19 cellular contexts compared by ENCODE assay signal in genomic region chr2:170648037-170648436, GRCh38.
DNase-seq lines count a peak whose midpoint lies in the region; ATAC-seq, FAIRE-seq and TF ChIP-seq lines count a peak whose summit lies in the region.
"Had no signal": no experiment of that assay in that cellular context is flagged by ENCODE, and none has a peak within 500 bp of the region (broad histone marks: within the 10 kb centered on the region; RNA-seq: fewer than 3 reads in every experiment).

No MANE protein-coding gene starts in this region.

- H3F3A ChIP-seq in neural progenitor cell (ENCODE audit: low read depth): peaks cover 12% of the 10 kb centered on the region

- in situ Hi-C loops in K562 (cut with MboI): no loop called here

- H3K27ac ChIP-seq in K562 (ENCODE audit: extremely low read depth, low read depth, low read length): no peak overlapping the region
- no peak overlapping the region for H3K27ac ChIP-seq in neural progenitor cell
- H3K27ac ChIP-seq: GM23248 had no signal

- H3K79me2 ChIP-seq in K562 (ENCODE audit: control insufficient read depth, insufficient read depth, low read length) (no peaks in the 10 kb centered on the region), neural progenitor cell (ENCODE audit: low read depth) (no peaks in the 10 kb centered on the region)

- TF ChIP-seq RAD21 in K562 (CRISPR knock-in tag; conservative IDR thresholded peaks at IDR 0.05 in 1 of 2, IDR thresholded peaks at IDR 0.05 in 1 of 2): no peak

- intact Hi-C loops in activated CD4-positive, alpha-beta T cell treated with anti-CD3 and anti-CD28 coated beads, Interleukin-2, amount 10 ng/mL, durations not matched to agents 24 days and 14 days (cut with micrococcal nuclease): no loop called here
- intact Hi-C loops in K562 (cut with micrococcal nuclease): no loop called here

- H3K4me3 ChIP-seq in K562 (no peak overlapping the region), neural progenitor cell (no peak overlapping the region)
- H3K4me3 ChIP-seq: GM23248 had no signal

- no peak overlapping the region for H3K4me3 Mint-ChIP-seq in activated CD4-positive, alpha-beta T cell treated with anti-CD3 and anti-CD28 coated beads, Interleukin-2, amount 10 ng/mL, durations not matched to agents 24 days and 14 days
- H3K4me3 Mint-ChIP-seq in neural progenitor cell: no peak overlapping the region
- H3K4me3 Mint-ChIP-seq: CD4-positive, alpha-beta memory T cell had no signal

- FAIRE-seq in K562 (lab: Jason Lieb, UNC): peak; percentile 89
- FAIRE-seq: GM12892, GM19239, H1 had no signal

- POLR2A ChIA-PET in K562 (lab: Yijun Ruan, JAX): interaction anchor here (1.1 to 1.5 kb wide), 2 partner anchors 9 to 14 kb away, joined by 3 read pairs; no protein-coding TSS in a partner anchor

- no peak for TF ChIP-seq POLR2A in K562 (conservative IDR thresholded peaks at IDR 0.05)

- TF ChIP-seq CTCF in K562 (IDR thresholded peaks at IDR 0.05 in 2 of 3, conservative IDR thresholded peaks at IDR 0.05 in 1 of 3; ENCODE audit: insufficient read depth in 2 of 3, low read depth in 1 of 3, low read length in 3 of 3): no peak
- TF ChIP-seq CTCF in neural progenitor cell (IDR thresholded peaks at IDR 0.05): no peak

- no peak for TF ChIP-seq EP300 in K562 (IDR thresholded peaks at IDR 0.05; ENCODE audit: low read length)

- no peaks in the 10 kb centered on the region for H3K9me1 ChIP-seq in K562 (ENCODE audit: control insufficient read depth, insufficient read depth, low read length)

- 22% methylated on average over 4 of the region's 4 CpGs for WGBS in K562 (ENCODE audit: insufficient coverage, low coverage, missing lambda C conversion rate)

- peaks cover 2 to 4% of the 10 kb centered on the region in 2 experiments; a peak in 1 of 5 replicates for H3K27me3 ChIP-seq in K562 (ENCODE audit: control insufficient read depth in 2 of 2, insufficient read depth in 2 of 2, low read length in 2 of 2)
- H3K27me3 ChIP-seq in neural progenitor cell: no peaks in the 10 kb centered on the region

- H3K4me2 ChIP-seq in K562 (ENCODE audit: insufficient read depth, low read length) (no peak overlapping the region), neural progenitor cell (no peak overlapping the region)

- peak; percentile 57 for DNase-seq in activated CD4-positive, alpha-beta T cell treated with anti-CD3 and anti-CD28 coated beads, Interleukin-2, amount 10 ng/mL, durations not matched to agents 24 days and 14 days
- DNase-seq in activated CD4-positive, alpha-beta T cell treated with anti-CD3 and anti-CD28 coated beads, Interleukin-2, amount 50 U/mL, for 48 hours: no peak
- DNase-seq in ELF-1 (ENCODE audit: low read depth, low spot score) (peak; percentile 8), K562 (ENCODE audit: extremely low read depth in 1 of 4, low spot score in 3 of 4) (no peak), neural progenitor cell (ENCODE audit: low spot score) (no peak), NCI-H1105 treated with DMSO at 0.1 percent for 48 hours (lab: John Stamatoyannopoulos, UW) (no peak)
- DNase-seq: C1 segment of cervical spinal cord; Calu3; CD4-positive, alpha-beta memory T cell; COR-L47; DMS53; DMS79 treated with DMSO at 0.1 percent for 48 hours; GM23248; H7; HCEC 1CT had no signal

- H3K4me1 ChIP-seq in K562 (replicated peaks in 1 of 2; ENCODE audit: control insufficient read depth in 2 of 2, insufficient read depth in 2 of 2, low read length in 2 of 2) (peaks cover 3 to 6% of the 10 kb centered on the region in 2 experiments; a peak in 3 of 5 replicates), neural progenitor cell (no peaks in the 10 kb centered on the region)

- CTCF ChIA-PET in K562 (lab: Yijun Ruan, JAX; ENCODE audit: low intra/inter-chr PET ratio): no interaction called here

- H3K4me1 Mint-ChIP-seq in activated CD4-positive, alpha-beta T cell treated with anti-CD3 and anti-CD28 coated beads, Interleukin-2, amount 10 ng/mL, durations not matched to agents 24 days and 14 days: peaks cover 12% of the 10 kb centered on the region
- peaks cover 25% of the 10 kb centered on the region for H3K4me1 Mint-ChIP-seq in neural progenitor cell

- no peak overlapping the region for H3K27ac Mint-ChIP-seq in activated CD4-positive, alpha-beta T cell treated with anti-CD3 and anti-CD28 coated beads, Interleukin-2, amount 10 ng/mL, durations not matched to agents 24 days and 14 days
- H3K27ac Mint-ChIP-seq in neural progenitor cell: peak overlapping the region; percentile 4
- H3K27ac Mint-ChIP-seq: CD4-positive, alpha-beta memory T cell had no signal

- H3K9ac ChIP-seq in K562 (ENCODE audit: insufficient read depth in 1 of 2, low read depth in 2 of 2, low read length in 2 of 2) (no peak overlapping the region), neural progenitor cell (no peak overlapping the region)
- H3K9ac ChIP-seq: GM23248 had no signal

- peaks cover 12% of the 10 kb centered on the region for H3K27me3 Mint-ChIP-seq in activated CD4-positive, alpha-beta T cell treated with anti-CD3 and anti-CD28 coated beads, Interleukin-2, amount 10 ng/mL, durations not matched to agents 24 days and 14 days
- H3K27me3 Mint-ChIP-seq in neural progenitor cell (ENCODE audit: insufficient read depth, low read depth): peaks cover 5% of the 10 kb centered on the region

- H4K20me1 ChIP-seq in K562 (replicated peaks; ENCODE audit: control insufficient read depth, insufficient read depth, low read length): no peaks in the 10 kb centered on the region
- no peaks in the 10 kb centered on the region for H4K20me1 ChIP-seq in neural progenitor cell (ENCODE audit: low read depth)

- H3K36me3 ChIP-seq in K562 (ENCODE audit: control insufficient read depth, insufficient read depth, low read length) (no peaks in the 10 kb centered on the region), neural progenitor cell (no peaks in the 10 kb centered on the region)

- H3K9me3 Mint-ChIP-seq in activated CD4-positive, alpha-beta T cell treated with anti-CD3 and anti-CD28 coated beads, Interleukin-2, amount 10 ng/mL, durations not matched to agents 24 days and 14 days: peaks cover 4% of the 10 kb centered on the region
- no peaks in the 10 kb centered on the region for H3K9me3 Mint-ChIP-seq in neural progenitor cell
- H3K9me3 Mint-ChIP-seq: CD4-positive, alpha-beta memory T cell had no signal

- BruUV-seq in K562 (replicated peaks; lab: Mats Ljungman, UMichigan): no TSS peak

- H3K36me3 Mint-ChIP-seq in activated CD4-positive, alpha-beta T cell treated with anti-CD3 and anti-CD28 coated beads, Interleukin-2, amount 10 ng/mL, durations not matched to agents 24 days and 14 days (ENCODE audit: low read depth): no peaks in the 10 kb centered on the region
- peaks cover 3% of the 10 kb centered on the region for H3K36me3 Mint-ChIP-seq in neural progenitor cell
- H3K36me3 Mint-ChIP-seq: CD4-positive, alpha-beta memory T cell had no signal

- no peaks in the 10 kb centered on the region for H3K9me3 ChIP-seq in K562 (replicated peaks; ENCODE audit: control insufficient read depth, insufficient read depth, low read depth, low read length)
- no peaks in the 10 kb centered on the region for H3K9me3 ChIP-seq in neural progenitor cell (ENCODE audit: low read depth)

- ATAC-seq in K562 (peak; percentile 44; the same call in 1 of the 3 replicates), GM18868 (IDR thresholded peaks at IDR 0.05; ENCODE audit: unreplicated experiment) (no peak)

- H2AFZ ChIP-seq in K562 (ENCODE audit: low read depth, low read length) (peak overlapping the region; percentile 49), neural progenitor cell (replicated peaks) (no peak overlapping the region)
- H2AFZ ChIP-seq: GM23248 had no signal

TF ChIP-seq in K562, 482 proteins besides CTCF, POLR2A, EP300 and RAD21:
- TF ChIP-seq MEIS2 (IDR thresholded peaks at IDR 0.05; ENCODE audit: partially characterized antibody) (peak; percentile 34), MIER1 (IDR thresholded peaks at IDR 0.05; ENCODE audit: low read depth) (no peak)

Comparison
In these comparisons a context has a peak if more than half of its experiments do, and no peak if none do; other contexts are left out.
1. DNase-seq: peak in activated CD4-positive, alpha-beta T cell treated with anti-CD3 and anti-CD28 coated beads, Interleukin-2, amount 10 ng/mL, durations not matched to agents 24 days and 14 days (single experiment) and ELF-1 (single experiment); none in activated CD4-positive, alpha-beta T cell treated with anti-CD3 and anti-CD28 coated beads, Interleukin-2, amount 50 U/mL, for 48 hours (0 of 2), K562 (0 of 4), neural progenitor cell (single experiment) and NCI-H1105 treated with DMSO at 0.1 percent for 48 hours (single experiment).